8 cellular contexts compared by ENCODE assay signal in genomic region chr5:127517480-127518318, GRCh38. TPM values are rescaled to one million over a fixed set of nuclear protein-coding genes. Genes with fewer than 3 reads are reported as not detected.
DNase-seq lines count a peak whose midpoint lies in the region; ATAC-seq, FAIRE-seq and TF ChIP-seq lines count a peak whose summit lies in the region.

TSS of gene PRRC1 (plus strand) at chr5:127517640. CDS start at chr5:127523480, 5,840 bp downstream.

- peaks cover 11% of the 10 kb centered on the region; the same call in 2 of the 3 replicates for H3K9me3 ChIP-seq in A549

- H3K4me1 ChIP-seq in A549: peaks cover 7% of the 10 kb centered on the region; the same call in 2 of the 3 replicates

- FAIRE-seq in A549 (lab: Jason Lieb, UNC) (no peak), bronchial epithelial cell (lab: Jason Lieb, UNC) (no peak)

- POLR2A ChIA-PET in A549 (lab: Yijun Ruan, JAX): interaction anchor here (0.7 kb wide), 2 partner anchors 125 to 689 kb away, joined by 3 read pairs; no protein-coding TSS in a partner anchor

- TF ChIP-seq CTCF in A549 (IDR thresholded peaks at IDR 0.05): no peak
- no peak for TF ChIP-seq CTCF in WI38 (IDR thresholded peaks at IDR 0.05; ENCODE audit: low read depth, low read length)
- TF ChIP-seq CTCF in bronchial epithelial cell (IDR thresholded peaks at IDR 0.05; ENCODE audit: insufficient read depth, low read length, severe bottlenecking): no peak

- DNase-seq in A549 (ENCODE audit: low read depth in 1 of 2, low spot score in 1 of 2): peak; percentile 64 to 86
- peak; percentile 78 for DNase-seq in NCI-H2196 (lab: John Stamatoyannopoulos, UW; ENCODE audit: unreplicated experiment)
- peak; percentile 72 for DNase-seq in bronchial epithelial cell (ENCODE audit: low read depth)
- DNase-seq in inferior parietal cortex (ENCODE audit: extremely low spot score): peak; percentile 74
- peak; percentile 59 to 75 for DNase-seq in stimulated activated CD4-positive, alpha-beta T cell treated with anti-CD3 and anti-CD28 coated beads, Interleukin-12 subunit alpha, Interleukin-12 subunit beta, amount 100 ng/mL, for 24 hours (ENCODE audit: low read depth in 2 of 2)

- peak; percentile 94 for TF ChIP-seq POLR2A in A549 (IDR thresholded peaks at IDR 0.05; ENCODE audit: low read length)
- TF ChIP-seq POLR2A in GM18526 (IDR thresholded peaks at IDR 0.05; ENCODE audit: extremely low read depth, insufficient read length): peak; percentile 71

- TF ChIP-seq EP300 in A549 (IDR thresholded peaks at IDR 0.05): no peak

- no peaks in the 10 kb centered on the region for H3K27me3 ChIP-seq in bronchial epithelial cell (ENCODE audit: control insufficient read depth, insufficient read depth, low read length)

- peak within 1 kb of the TSS; percentile 88 for H3K4me3 ChIP-seq in A549
- peak within 1 kb of the TSS; percentile 81 for H3K4me3 ChIP-seq in WI38 (ENCODE audit: low read depth, low read length)
- H3K4me3 ChIP-seq in bronchial epithelial cell (ENCODE audit: low read depth, low read length): peak within 1 kb of the TSS; percentile 99

- under 1% methylated on average over 26 of the region's 80 CpGs for WGBS in A549 (ENCODE audit: missing lambda C conversion rate)

- H3K27ac ChIP-seq in A549: peak within 1 kb of the TSS; percentile 75 to 92

- no peak for TF ChIP-seq RAD21 in A549 (conservative IDR thresholded peaks at IDR 0.05 in 1 of 2, IDR thresholded peaks at IDR 0.05 in 1 of 2)

- CTCF ChIA-PET in A549 (lab: Yijun Ruan, JAX): interaction anchor here (1.1 kb wide), 1 partner anchor 11 kb away, joined by 4 read pairs; no protein-coding TSS in a partner anchor

- H3K36me3 ChIP-seq in bronchial epithelial cell (ENCODE audit: control insufficient read depth, insufficient read depth, low read length): peaks cover 4% of the 10 kb centered on the region

- peak within 1 kb of the TSS; percentile 64 for H3K4me2 ChIP-seq in A549

- ATAC-seq in A549: peak; percentile 91 to 97
- peak; percentile 93 for ATAC-seq in HG03064 (IDR thresholded peaks at IDR 0.05; ENCODE audit: low read depth, unreplicated experiment)

TF ChIP-seq in A549, 52 proteins besides CTCF, POLR2A, EP300 and RAD21:
- TF ChIP-seq NPAS2 (CRISPR knock-in tag; IDR thresholded peaks at IDR 0.05; ENCODE audit: borderline replicate concordance) (no peak), ZC3H11A (IDR thresholded peaks at IDR 0.05) (no peak), JUNB (IDR thresholded peaks at IDR 0.05) (no peak), HES2 (IDR thresholded peaks at IDR 0.05) (no peak), NR3C1 (IDR thresholded peaks at IDR 0.05) (no peak), JUN (IDR thresholded peaks at IDR 0.05) (peak in 1 of 2 experiments; percentile 70; a peak in 2 of 5 replicates), HEYL (CRISPR knock-in tag; IDR thresholded peaks at IDR 0.05) (no peak), BHLHE40 (IDR thresholded peaks at IDR 0.05; ENCODE audit: low read depth, low read length) (no peak), PHF8 (IDR thresholded peaks at IDR 0.05; ENCODE audit: borderline replicate concordance, low read depth) (peak; percentile 80; the same call in 1 of the 2 replicates), TP53 (CRISPR knock-in tag; IDR thresholded peaks at IDR 0.05) (0 out of 2 replicates have a peak, but pooled peaks have one; percentile 42), ATOH8 (CRISPR knock-in tag; IDR thresholded peaks at IDR 0.05; ENCODE audit: low read depth) (no peak), ZFP36 (IDR thresholded peaks at IDR 0.05; ENCODE audit: borderline replicate concordance, partially characterized antibody) (no peak), HOXB5 (CRISPR knock-in tag; IDR thresholded peaks at IDR 0.05) (no peak), KDM1A (IDR thresholded peaks at IDR 0.05; ENCODE audit: low read depth) (no peak)
- TF ChIP-seq, protein P1, sequence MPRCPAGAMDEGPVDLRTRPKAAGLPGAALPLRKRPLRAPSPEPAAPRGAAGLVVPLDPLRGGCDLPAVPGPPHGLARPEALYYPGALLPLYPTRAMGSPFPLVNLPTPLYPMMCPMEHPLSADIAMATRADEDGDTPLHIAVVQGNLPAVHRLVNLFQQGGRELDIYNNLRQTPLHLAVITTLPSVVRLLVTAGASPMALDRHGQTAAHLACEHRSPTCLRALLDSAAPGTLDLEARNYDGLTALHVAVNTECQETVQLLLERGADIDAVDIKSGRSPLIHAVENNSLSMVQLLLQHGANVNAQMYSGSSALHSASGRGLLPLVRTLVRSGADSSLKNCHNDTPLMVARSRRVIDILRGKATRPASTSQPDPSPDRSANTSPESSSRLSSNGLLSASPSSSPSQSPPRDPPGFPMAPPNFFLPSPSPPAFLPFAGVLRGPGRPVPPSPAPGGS (IDR thresholded peaks at IDR 0.05): peak; percentile 59; the same call in 1 of the 3 replicates
- TF ChIP-seq, protein P2, sequence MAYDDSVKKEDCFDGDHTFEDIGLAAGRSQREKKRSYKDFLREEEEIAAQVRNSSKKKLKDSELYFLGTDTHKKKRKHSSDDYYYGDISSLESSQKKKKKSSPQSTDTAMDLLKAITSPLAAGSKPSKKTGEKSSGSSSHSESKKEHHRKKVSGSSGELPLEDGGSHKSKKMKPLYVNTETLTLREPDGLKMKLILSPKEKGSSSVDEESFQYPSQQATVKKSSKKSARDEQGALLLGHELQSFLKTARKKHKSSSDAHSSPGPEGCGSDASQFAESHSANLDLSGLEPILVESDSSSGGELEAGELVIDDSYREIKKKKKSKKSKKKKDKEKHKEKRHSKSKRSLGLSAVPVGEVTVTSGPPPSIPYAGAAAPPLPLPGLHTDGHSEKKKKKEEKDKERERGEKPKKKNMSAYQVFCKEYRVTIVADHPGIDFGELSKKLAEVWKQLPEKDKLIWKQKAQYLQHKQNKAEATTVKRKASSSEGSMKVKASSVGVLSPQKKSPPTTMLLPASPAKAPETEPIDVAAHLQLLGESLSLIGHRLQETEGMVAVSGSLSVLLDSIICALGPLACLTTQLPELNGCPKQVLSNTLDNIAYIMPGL (CRISPR knock-in tag; IDR thresholded peaks at IDR 0.05; ENCODE audit: borderline replicate concordance): peak; percentile 54; the same call in 1 of the 2 replicates
- TF ChIP-seq, protein P3, sequence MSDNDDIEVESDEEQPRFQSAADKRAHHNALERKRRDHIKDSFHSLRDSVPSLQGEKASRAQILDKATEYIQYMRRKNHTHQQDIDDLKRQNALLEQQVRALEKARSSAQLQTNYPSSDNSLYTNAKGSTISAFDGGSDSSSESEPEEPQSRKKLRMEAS (IDR thresholded peaks at IDR 0.05): peak; percentile 54

RNA-seq across cellular contexts. Expression of gene PRRC1, which starts in this region (rescaled TPM):
- polyA plus RNA-seq in A549 (2011; rRNA removed) (80.4 and 82.2 TPM in 2 replicates), A549 (2017; fragmentation: RNase III; extraction: RNeasy Plus Mini Kit Qiagen cat#74134 plus additional on column Dnase treatment) (38.8 to 45.0 TPM (median 40.7 TPM) in 3 replicates)
- polyA plus RNA-seq in A549 (2012; cell fraction: cytosol; rRNA removed): 21.0 and 24.8 TPM in 2 replicates
- polyA plus RNA-seq in A549 (2012; cell fraction: nucleus; rRNA removed): 14.6 and 25.9 TPM in 2 replicates
- 95.6 and 103 TPM in 2 replicates for polyA minus RNA-seq in A549 (2011; rRNA and poly(A)+ RNA removed)
- total RNA-seq in bronchial epithelial cell: 43.7 and 47.0 TPM in 2 replicates

Comparison
In these comparisons a context has a peak if more than half of its experiments do, and no peak if none do; other contexts are left out.
1. Peak in every context shown above with its lines: DNase-seq, ATAC-seq, H3K4me3 ChIP-seq and H3K27ac ChIP-seq.